In genomic region chr9:130895038-130895437, GRCh38 we compare ENCODE assay signal across 28 cellular contexts. TPM values are rescaled to one million over a fixed set of nuclear protein-coding genes. Genes with fewer than 3 reads are reported as not detected.
"Had no signal": no experiment of that assay in that cellular context is flagged by ENCODE, and none has a peak within 500 bp of the region (broad histone marks: within the 10 kb centered on the region; RNA-seq: fewer than 3 reads in every experiment).

No MANE protein-coding gene starts in this region.

- ATAC-seq: stimulated activated naive CD8-positive, alpha-beta T cell treated with anti-CD3 and anti-CD28 coated beads, Interleukin-15, Interleukin-2, amounts not matched to agents 100 U/mL and 50 U/mL, for 24 hours; T-helper 17 cell had no signal

- H3K9me3 ChIP-seq: heart right ventricle, mucosa of descending colon, psoas muscle, right atrium auricular region, upper lobe of left lung had no signal

- H3K27ac ChIP-seq: cardiac muscle cell, heart right ventricle, psoas muscle, upper lobe of left lung had no signal

- H3K4me1 ChIP-seq: psoas muscle had no signal

- H3K27me3 ChIP-seq: cardiac muscle cell, right atrium auricular region had no signal

- DNase-seq: activated CD4-positive, alpha-beta memory T cell treated with anti-CD3 and anti-CD28 coated beads for 36 hours; activated CD4-positive, alpha-beta T cell treated with anti-CD3 and anti-CD28 coated beads for 48 hours; activated naive CD4-positive, alpha-beta T cell treated with anti-CD3 and anti-CD28 coated beads for 36 hours; activated naive CD8-positive, alpha-beta T cell treated with anti-CD3 and anti-CD28 coated beads, Interleukin-2, amount 10 ng/mL, durations not matched to agents 7 days and 5 days; activated T-cell treated with anti-CD3 and anti-CD28 coated beads, Interleukin-2, amount 50 U/mL, for 48 hours; amniotic stem cell; cortex of kidney; heart right ventricle; islet precursor cell; left cardiac atrium; mesenchymal stem cell; mucosa of descending colon; psoas muscle; stimulated activated CD4-positive, alpha-beta T cell treated with anti-CD3 and anti-CD28 coated beads, Interleukin-12 subunit alpha, Interleukin-12 subunit beta, amount 100 ng/mL, for 4 hours; stimulated activated CD4-positive, alpha-beta T cell treated with anti-CD3 and anti-CD28 coated beads, Interleukin-4, amount 100 ng/mL, for 4 hours; stimulated activated naive CD8-positive, alpha-beta T cell treated with anti-CD3 and anti-CD28 coated beads, Interleukin-15, Interleukin-2, amounts not matched to agents 100 U/mL and 50 U/mL, for 24 hours; T-helper 17 cell; upper lobe of left lung had no signal

- H3K4me3 ChIP-seq: cardiac muscle cell, heart right ventricle, mucosa of descending colon, psoas muscle, right atrium auricular region, upper lobe of left lung had no signal

RNA-seq across cellular contexts. Expression of gene QRFP, which starts 1.6 kb away (rescaled TPM):
- total RNA-seq: activated CD4-positive, alpha-beta memory T cell treated with anti-CD3 and anti-CD28 coated beads for 36 hours; activated naive CD4-positive, alpha-beta T cell treated with anti-CD3 and anti-CD28 coated beads for 36 hours; activated naive CD8-positive, alpha-beta T cell treated with anti-CD3 and anti-CD28 coated beads, Interleukin-2, amount 10 ng/mL, durations not matched to agents 7 days and 5 days; cardiac muscle cell; cerebellum; epithelial cell of proximal tubule; fibroblast of villous mesenchyme; heart right ventricle; left cardiac atrium; lower leg skin; osteocyte; psoas muscle; right atrium auricular region; skeletal muscle tissue; subcutaneous adipose tissue; T-helper 17 cell; upper lobe of left lung had no signal
- polyA plus RNA-seq: neural cell had no signal

RNA-seq across cellular contexts. Expression of gene FIBCD1, which starts 44.0 kb away (rescaled TPM):
- total RNA-seq: activated CD4-positive, alpha-beta memory T cell treated with anti-CD3 and anti-CD28 coated beads for 36 hours; activated naive CD4-positive, alpha-beta T cell treated with anti-CD3 and anti-CD28 coated beads for 36 hours; activated naive CD8-positive, alpha-beta T cell treated with anti-CD3 and anti-CD28 coated beads, Interleukin-2, amount 10 ng/mL, durations not matched to agents 7 days and 5 days; psoas muscle; skeletal muscle tissue; T-helper 17 cell had no signal
